ENCODE assay signal across 21 cellular contexts in genomic region chr5:117701067-117701466, GRCh38.
"Had no signal": no experiment of that assay in that cellular context is flagged by ENCODE, and none has a peak within 500 bp of the region (broad histone marks: within the 10 kb centered on the region; RNA-seq: fewer than 3 reads in every experiment).

No MANE protein-coding gene starts in this region.

- H3K4me1 ChIP-seq: lower lobe of right lung, prostate gland, upper lobe of left lung had no signal

- H3K4me3 Mint-ChIP-seq: activated naive CD8-positive, alpha-beta T cell; activated T-cell treated with anti-CD3 and anti-CD28 coated beads, Interleukin-2, amount 50 U/mL, for 4 hours; endodermal cell; immature natural killer cell; naive thymus-derived CD4-positive, alpha-beta T cell had no signal

- H3K27me3 ChIP-seq: cardiac muscle cell, ovary, upper lobe of left lung had no signal

- H3K36me3 ChIP-seq: cardiac muscle cell, lower lobe of right lung, ovary, prostate gland, upper lobe of left lung had no signal

- H3K27ac Mint-ChIP-seq: activated naive CD8-positive, alpha-beta T cell; activated T-helper 2 cell treated with anti-CD3 and anti-CD28 coated beads, Interferon-gamma antibody, Interleukin-2, Interleukin-4, amounts not matched to agents 10 μg/mL and 5 μg/mL and 100 μg/mL, durations not matched to agents 14 hours and 24 hours and 36 hours; endodermal cell; immature natural killer cell; naive thymus-derived CD4-positive, alpha-beta T cell had no signal

- H3K4me3 ChIP-seq: cardiac muscle cell, lower lobe of right lung, ovary, prostate gland, upper lobe of left lung had no signal

- DNase-seq: activated CD4-positive, alpha-beta T cell treated with anti-CD3 and anti-CD28 coated beads for 1 hour; activated CD8-positive, alpha-beta memory T cell treated with anti-CD3 and anti-CD28 coated beads, Interleukin-2, amount 50 U/mL, for 48 hours; activated naive CD4-positive, alpha-beta T cell; activated T-cell treated with anti-CD3 and anti-CD28 coated beads, Interleukin-2, amount 50 U/mL, for 4 hours; amygdala; cortex of kidney; endodermal cell; foreskin melanocyte; immature natural killer cell; lower lobe of right lung; naive thymus-derived CD4-positive, alpha-beta T cell; ovary; stimulated activated CD4-positive, alpha-beta T cell treated with anti-CD3 and anti-CD28 coated beads, Interleukin-4, amount 100 ng/mL, for 24 hours; stimulated activated naive CD8-positive, alpha-beta T cell treated with anti-CD3 and anti-CD28 coated beads, Interleukin-15, Interleukin-2, amounts not matched to agents 100 U/mL and 50 U/mL, for 24 hours; T-helper 1 cell; upper lobe of left lung had no signal

- ATAC-seq: activated T-cell treated with anti-CD3 and anti-CD28 coated beads, Interleukin-2, amount 50 U/mL, for 4 hours; left lobe of liver; lower lobe of right lung; naive thymus-derived CD4-positive, alpha-beta T cell; stimulated activated naive CD8-positive, alpha-beta T cell treated with anti-CD3 and anti-CD28 coated beads, Interleukin-15, Interleukin-2, amounts not matched to agents 100 U/mL and 50 U/mL, for 24 hours had no signal

- H3K4me1 Mint-ChIP-seq: endodermal cell; immature natural killer cell; naive thymus-derived CD4-positive, alpha-beta T cell had no signal

- H3K9me3 ChIP-seq: lower lobe of right lung, ovary, prostate gland, upper lobe of left lung had no signal

- H3K36me3 Mint-ChIP-seq: activated naive CD8-positive, alpha-beta T cell; immature natural killer cell; naive thymus-derived CD4-positive, alpha-beta T cell had no signal

- H3K9me3 Mint-ChIP-seq: endodermal cell had no signal

- H3K27me3 Mint-ChIP-seq: activated naive CD8-positive, alpha-beta T cell; naive thymus-derived CD4-positive, alpha-beta T cell had no signal
